ENCODE assay signal across 2 cellular contexts in genomic region chr1:55024163-55024562, GRCh38. TPM values are rescaled to one million over a fixed set of nuclear protein-coding genes. Genes with fewer than 3 reads are reported as not detected.
"Had no signal": no experiment of that assay in that cellular context is flagged by ENCODE, and none has a peak within 500 bp of the region (broad histone marks: within the 10 kb centered on the region; RNA-seq: fewer than 3 reads in every experiment).

No MANE protein-coding gene starts in this region.

RNA-seq across cellular contexts. Expression of gene PCSK9, which starts 15.2 kb away (rescaled TPM):
- polyA plus RNA-seq: IgD-negative memory B cell had no signal

RNA-seq across cellular contexts. Expression of gene BSND, which starts 25.4 kb away (rescaled TPM):
- total RNA-seq: HepG2 had no signal
- polyA plus RNA-seq: HepG2, IgD-negative memory B cell had no signal

RNA-seq across cellular contexts. Expression of gene TMEM61, which starts 43.7 kb away (rescaled TPM):
- total RNA-seq: HepG2 had no signal
- polyA plus RNA-seq: HepG2, IgD-negative memory B cell had no signal
